ENCODE assay signal across 26 cellular contexts in the genomic region with DNA sequence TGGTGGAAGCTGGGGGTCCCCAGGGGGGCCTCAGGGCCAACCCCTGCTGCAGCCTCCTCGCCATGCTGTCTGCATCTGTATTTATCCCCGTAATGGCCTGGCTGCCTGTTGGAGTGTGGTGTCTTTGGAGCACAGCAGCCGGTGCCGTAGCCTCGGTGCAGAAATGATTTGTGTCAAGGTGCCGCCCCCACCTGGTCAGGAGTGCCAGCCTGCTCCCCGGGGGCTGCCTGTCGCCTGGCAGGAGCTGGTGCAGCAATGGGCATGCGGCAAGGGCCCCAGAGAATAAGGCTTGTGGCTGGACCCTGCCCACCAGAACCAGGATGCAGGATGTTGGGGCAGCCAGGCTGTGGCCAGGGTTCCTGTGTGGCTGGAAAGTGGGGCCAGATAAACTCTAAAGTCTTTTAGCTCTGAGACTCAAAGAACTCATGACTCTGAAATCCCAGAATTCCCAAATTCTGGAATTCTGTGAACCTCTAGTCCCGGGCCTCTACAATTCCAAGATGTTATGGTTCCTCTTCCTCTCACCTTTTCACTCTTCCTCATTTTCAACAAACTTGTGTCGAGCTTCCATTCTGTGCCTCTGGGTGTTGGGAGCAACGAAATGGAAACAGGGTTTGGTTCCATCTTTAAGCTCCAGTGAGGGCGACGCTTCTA. TPM values are rescaled to one million over a fixed set of nuclear protein-coding genes. Genes with fewer than 3 reads are reported as not detected.
A peak's percentile ranks its signal among the peaks of the same experiment; 100 is the strongest.
DNase-seq lines count a peak whose midpoint lies in the region; ATAC-seq and TF ChIP-seq lines count a peak whose summit lies in the region.
"Had no signal": no experiment of that assay in that cellular context is flagged by ENCODE, and none has a peak within 500 bp of the region (broad histone marks: within the 10 kb centered on the region; RNA-seq: fewer than 3 reads in every experiment).

No MANE protein-coding gene starts in this region.

- H3K27ac ChIP-seq in endodermal cell (ENCODE audit: low read depth, low read length) (no peak overlapping the region), substantia nigra (ENCODE audit: low read depth, low read length, poor library complexity, severe bottlenecking) (peak overlapping the region; percentile 67)
- H3K27ac ChIP-seq: epithelial cell of prostate, SK-N-MC had no signal

- no peaks in the 10 kb centered on the region for H3K36me3 Mint-ChIP-seq in activated CD4-positive, alpha-beta T cell treated with anti-CD3 and anti-CD28 coated beads, Interleukin-2, amount 10 ng/mL, durations not matched to agents 7 days and 5 days (ENCODE audit: low read depth)
- H3K36me3 Mint-ChIP-seq in endodermal cell (ENCODE audit: low read depth), result no peaks in the 10 kb centered on the region
- H3K36me3 Mint-ChIP-seq: activated naive CD4-positive, alpha-beta T cell treated with anti-CD3 and anti-CD28 coated beads, Interleukin-2, amount 50 U/mL, for 72 hours; naive thymus-derived CD4-positive, alpha-beta T cell had no signal

- no peak for DNase-seq in activated CD4-positive, alpha-beta T cell treated with anti-CD3 and anti-CD28 coated beads, Interleukin-2, amount 10 ng/mL, durations not matched to agents 7 days and 5 days
- no peak for DNase-seq in activated CD4-positive, alpha-beta T cell treated with anti-CD3 and anti-CD28 coated beads, Interleukin-2, amount 50 U/mL, for 4 hours
- DNase-seq in endodermal cell, result peak; percentile 68
- DNase-seq in substantia nigra (lab: John Stamatoyannopoulos, UW), result no peak
- no peak for DNase-seq in NCI-H748 (lab: John Stamatoyannopoulos, UW; ENCODE audit: unreplicated experiment)
- DNase-seq: activated CD4-positive, CD25-positive, alpha-beta regulatory T cell treated with anti-CD3 and anti-CD28 coated beads, Interleukin-2, amount 50 U/mL, for 72 hours; activated T-cell treated with anti-CD3 and anti-CD28 coated beads for 4 hours; COR-L47; DMS79; effector CD4-positive, alpha-beta T cell; midbrain; naive thymus-derived CD4-positive, alpha-beta T cell; NCI-H1092; NCI-H187 treated with DMSO at 0.1 percent for 48 hours; NCI-H226; NCI-H774; trophoblast cell had no signal

- H3K4me2 ChIP-seq in Loucy (ENCODE audit: low read depth, low read length, poor library complexity, severe bottlenecking), result peak overlapping the region; percentile 36

- CTCF ChIA-PET in activated CD4-positive, alpha-beta T cell treated with anti-CD3 and anti-CD28 coated beads, Interleukin-2, amount 10 ng/mL, durations not matched to agents 7 days and 5 days (lab: Charles Lee), result interaction anchor here (1.1 kb wide), 1 partner anchor 320 kb away, joined by 5 read pairs; no protein-coding TSS in a partner anchor

- H3K36me3 ChIP-seq in Loucy (ENCODE audit: insufficient read depth, low read length), result no peaks in the 10 kb centered on the region
- no peaks in the 10 kb centered on the region for H3K36me3 ChIP-seq in endodermal cell (ENCODE audit: control insufficient read depth, insufficient read depth, low read length)
- H3K36me3 ChIP-seq: HAP-1 had no signal

- no peak overlapping the region for H3K9ac ChIP-seq in Loucy (ENCODE audit: low read depth, low read length, poor library complexity, severe bottlenecking)
- H3K9ac ChIP-seq in endodermal cell (ENCODE audit: extremely low read depth, low read length, poor library complexity, severe bottlenecking), result no peak overlapping the region

- H3K4me1 Mint-ChIP-seq in activated CD4-positive, alpha-beta T cell treated with anti-CD3 and anti-CD28 coated beads, Interleukin-2, amount 10 ng/mL, durations not matched to agents 7 days and 5 days, result peaks cover 8% of the 10 kb centered on the region
- peaks cover 2% of the 10 kb centered on the region for H3K4me1 Mint-ChIP-seq in endodermal cell

- no peaks in the 10 kb centered on the region for H3K9me3 Mint-ChIP-seq in activated CD4-positive, alpha-beta T cell treated with anti-CD3 and anti-CD28 coated beads, Interleukin-2, amount 10 ng/mL, durations not matched to agents 7 days and 5 days
- H3K9me3 Mint-ChIP-seq in endodermal cell, result no peaks in the 10 kb centered on the region
- H3K9me3 Mint-ChIP-seq: activated naive CD4-positive, alpha-beta T cell treated with anti-CD3 and anti-CD28 coated beads, Interleukin-2, amount 50 U/mL, for 72 hours; T-helper 1 cell treated with Interleukin-12 subunit alpha and Interleukin-12 subunit beta and Interleukin-4 antibody, amounts not matched to agents 30 μg/mL and 1 μg/mL, for 36 hours had no signal

- H3K9me3 ChIP-seq in Loucy (ENCODE audit: insufficient read depth, low read depth, low read length) (no peaks in the 10 kb centered on the region), endodermal cell (ENCODE audit: control insufficient read depth, low read length) (no peaks in the 10 kb centered on the region)
- H3K9me3 ChIP-seq: HAP-1 had no signal

- 85 to 89% methylated on average over 9 to 14 of the region's 14 CpGs for WGBS in endodermal cell (ENCODE audit: insufficient coverage in 1 of 2, insufficient read length in 1 of 2), 2 experiments

- H3K9me2 ChIP-seq in Loucy (replicated peaks; ENCODE audit: low read depth, low read length), result no peaks in the 10 kb centered on the region

- H3K4me3 Mint-ChIP-seq in activated CD4-positive, alpha-beta T cell treated with anti-CD3 and anti-CD28 coated beads, Interleukin-2, amount 10 ng/mL, durations not matched to agents 7 days and 5 days, result no peak overlapping the region
- no peak overlapping the region for H3K4me3 Mint-ChIP-seq in endodermal cell
- H3K4me3 Mint-ChIP-seq: B cell; naive thymus-derived CD4-positive, alpha-beta T cell; T-helper 1 cell treated with Interleukin-12 subunit alpha and Interleukin-12 subunit beta and Interleukin-4 antibody, amounts not matched to agents 30 μg/mL and 1 μg/mL, for 36 hours had no signal

- H3K4me1 ChIP-seq in Loucy (ENCODE audit: insufficient read depth, low read length, poor library complexity, severe bottlenecking), result peaks cover 58% of the 10 kb centered on the region
- no peaks in the 10 kb centered on the region for H3K4me1 ChIP-seq in endodermal cell (ENCODE audit: control insufficient read depth, insufficient read depth, low read length)

- no peak overlapping the region for H2AFZ ChIP-seq in Loucy (ENCODE audit: low read length)

- ATAC-seq in GM19395 (IDR thresholded peaks at IDR 0.05; ENCODE audit: unreplicated experiment), result no peak
- no peak for ATAC-seq in HG02642 (IDR thresholded peaks at IDR 0.05; ENCODE audit: poor library complexity, unreplicated experiment)
- ATAC-seq: naive thymus-derived CD4-positive, alpha-beta T cell had no signal

- H3K27me3 ChIP-seq in Loucy (ENCODE audit: insufficient read depth, low read length, poor library complexity, severe bottlenecking), result no peaks in the 10 kb centered on the region
- peaks cover 7% of the 10 kb centered on the region for H3K27me3 ChIP-seq in endodermal cell (ENCODE audit: control insufficient read depth, insufficient read depth, low read length, poor library complexity, severe bottlenecking)

- peak; percentile 33 for TF ChIP-seq CTCF in Loucy (conservative IDR thresholded peaks at IDR 0.05; ENCODE audit: low read length)
- TF ChIP-seq CTCF in endodermal cell (conservative IDR thresholded peaks at IDR 0.05), result no peak

- POLR2A ChIA-PET in activated CD4-positive, alpha-beta T cell treated with anti-CD3 and anti-CD28 coated beads, Interleukin-2, amount 10 ng/mL, durations not matched to agents 7 days and 5 days (lab: Charles Lee), result no interaction called here

- peaks cover 4% of the 10 kb centered on the region for H4K20me1 ChIP-seq in Loucy (ENCODE audit: insufficient read depth, low read length, poor library complexity, severe bottlenecking)

- H3K27ac Mint-ChIP-seq in activated CD4-positive, alpha-beta T cell treated with anti-CD3 and anti-CD28 coated beads, Interleukin-2, amount 10 ng/mL, durations not matched to agents 7 days and 5 days, result peak overlapping the region; percentile 10
- no peak overlapping the region for H3K27ac Mint-ChIP-seq in endodermal cell
- H3K27ac Mint-ChIP-seq: activated naive CD4-positive, alpha-beta T cell treated with anti-CD3 and anti-CD28 coated beads, Interleukin-2, amount 50 U/mL, for 72 hours; B cell; T-helper 1 cell treated with Interleukin-12 subunit alpha and Interleukin-12 subunit beta and Interleukin-4 antibody, amounts not matched to agents 30 μg/mL and 1 μg/mL, for 36 hours had no signal

- peaks cover 80% of the 10 kb centered on the region for H3K79me2 ChIP-seq in Loucy (ENCODE audit: insufficient read depth, low read length)

- H3F3A ChIP-seq in Loucy (ENCODE audit: low read depth), result no peaks in the 10 kb centered on the region

- peaks cover 10% of the 10 kb centered on the region for H3K27me3 Mint-ChIP-seq in activated CD4-positive, alpha-beta T cell treated with anti-CD3 and anti-CD28 coated beads, Interleukin-2, amount 10 ng/mL, durations not matched to agents 7 days and 5 days
- peaks cover 18% of the 10 kb centered on the region for H3K27me3 Mint-ChIP-seq in endodermal cell (ENCODE audit: insufficient read depth)

- H3K4me3 ChIP-seq in Loucy (ENCODE audit: low read length, poor library complexity, severe bottlenecking) (peak overlapping the region; percentile 11), endodermal cell (ENCODE audit: low read length) (no peak overlapping the region)
- H3K4me3 ChIP-seq: HAP-1, SK-N-MC had no signal

RNA-seq across cellular contexts. Expression of a gene that starts 5.9 kb away (rescaled TPM):
- 1 to 10 TPM; 3.1 to 3.6 TPM for total RNA-seq in activated CD4-positive, alpha-beta T cell treated with anti-CD3 and anti-CD28 coated beads, Interleukin-2, amount 10 ng/mL, durations not matched to agents 7 days and 5 days
- 10 to 100 TPM; 12.3 to 16.6 TPM for total RNA-seq in endodermal cell
- 32.5 TPM for polyA plus RNA-seq in endodermal cell (2013, experiment 1 of 2)
- 39.2 TPM for polyA plus RNA-seq in endodermal cell (2013, experiment 2 of 2)
